1 cellular context compared by ENCODE assay signal in the genomic region with DNA sequence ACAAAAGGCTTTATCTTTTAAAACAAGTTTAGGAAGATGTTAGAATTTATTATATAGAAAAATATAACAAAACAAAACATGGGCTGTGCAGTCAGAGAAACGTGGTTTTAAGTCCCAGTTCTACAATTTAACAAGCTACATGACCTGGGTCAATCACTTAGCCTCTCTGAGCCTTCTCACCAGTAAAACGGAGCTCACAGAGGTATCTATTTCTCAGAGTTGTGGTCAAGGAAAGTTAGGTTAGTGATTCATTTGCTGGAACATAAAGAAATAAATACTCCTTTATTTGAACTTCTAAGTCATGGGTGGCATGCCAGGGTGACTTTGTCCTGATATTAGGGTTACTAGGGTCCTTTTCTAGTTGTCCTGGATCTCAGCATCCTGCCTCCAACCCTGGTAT.
TF ChIP-seq lines count a peak whose summit lies in the region.

No MANE protein-coding gene starts in this region.

TF ChIP-seq in neural cell, 6 proteins besides CTCF, POLR2A, EP300 and RAD21:
- TF ChIP-seq, protein P1, sequence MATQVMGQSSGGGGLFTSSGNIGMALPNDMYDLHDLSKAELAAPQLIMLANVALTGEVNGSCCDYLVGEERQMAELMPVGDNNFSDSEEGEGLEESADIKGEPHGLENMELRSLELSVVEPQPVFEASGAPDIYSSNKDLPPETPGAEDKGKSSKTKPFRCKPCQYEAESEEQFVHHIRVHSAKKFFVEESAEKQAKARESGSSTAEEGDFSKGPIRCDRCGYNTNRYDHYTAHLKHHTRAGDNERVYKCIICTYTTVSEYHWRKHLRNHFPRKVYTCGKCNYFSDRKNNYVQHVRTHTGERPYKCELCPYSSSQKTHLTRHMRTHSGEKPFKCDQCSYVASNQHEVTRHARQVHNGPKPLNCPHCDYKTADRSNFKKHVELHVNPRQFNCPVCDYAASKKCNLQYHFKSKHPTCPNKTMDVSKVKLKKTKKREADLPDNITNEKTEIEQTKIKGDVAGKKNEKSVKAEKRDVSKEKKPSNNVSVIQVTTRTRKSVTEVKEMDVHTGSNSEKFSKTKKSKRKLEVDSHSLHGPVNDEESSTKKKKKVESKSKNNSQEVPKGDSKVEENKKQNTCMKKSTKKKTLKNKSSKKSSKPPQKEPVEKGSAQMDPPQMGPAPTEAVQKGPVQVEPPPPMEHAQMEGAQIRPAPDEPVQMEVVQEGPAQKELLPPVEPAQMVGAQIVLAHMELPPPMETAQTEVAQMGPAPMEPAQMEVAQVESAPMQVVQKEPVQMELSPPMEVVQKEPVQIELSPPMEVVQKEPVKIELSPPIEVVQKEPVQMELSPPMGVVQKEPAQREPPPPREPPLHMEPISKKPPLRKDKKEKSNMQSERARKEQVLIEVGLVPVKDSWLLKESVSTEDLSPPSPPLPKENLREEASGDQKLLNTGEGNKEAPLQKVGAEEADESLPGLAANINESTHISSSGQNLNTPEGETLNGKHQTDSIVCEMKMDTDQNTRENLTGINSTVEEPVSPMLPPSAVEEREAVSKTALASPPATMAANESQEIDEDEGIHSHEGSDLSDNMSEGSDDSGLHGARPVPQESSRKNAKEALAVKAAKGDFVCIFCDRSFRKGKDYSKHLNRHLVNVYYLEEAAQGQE (IDR thresholded peaks at IDR 0.05; ENCODE audit: borderline replicate concordance): no peak
- TF ChIP-seq MXI1 (conservative IDR thresholded peaks at IDR 0.05; ENCODE audit: poor library complexity, severe bottlenecking): no peak
- no peak for TF ChIP-seq SMC3 (conservative IDR thresholded peaks at IDR 0.05; ENCODE audit: poor library complexity)
